ENCODE assay signal across 8 cellular contexts in genomic region chr19:48415395-48415794, GRCh38. TPM values are rescaled to one million over a fixed set of nuclear protein-coding genes. Genes with fewer than 3 reads are reported as not detected.
DNase-seq lines count a peak whose midpoint lies in the region; ATAC-seq and TF ChIP-seq lines count a peak whose summit lies in the region.

No MANE protein-coding gene starts in this region.

- CTCF ChIA-PET in AG04449 (lab: Yijun Ruan, JAX), result interaction anchor here (0.9 to 1.2 kb wide), 3 partner anchors 13 to 30 kb away, joined by 3 to 4 read pairs (median 3); no protein-coding TSS in a partner anchor
- CTCF ChIA-PET in MCF 10A (lab: Yijun Ruan, JAX), result no interaction called here

- peaks cover 0 to 65% of the 10 kb centered on the region in 2 donors for H3K27me3 ChIP-seq in left lung

- peaks cover 7% of the 10 kb centered on the region for H3K4me1 Mint-ChIP-seq in MCF 10A (ENCODE audit: insufficient read depth, unreplicated experiment)

- no peak overlapping the region for H3K27ac Mint-ChIP-seq in MCF 10A (ENCODE audit: low read depth, unreplicated experiment)

- no peaks in the 10 kb centered on the region for H3K9me3 Mint-ChIP-seq in MCF 10A (ENCODE audit: unreplicated experiment)

- no peaks in the 10 kb centered on the region for H3K36me3 ChIP-seq in left lung

- TF ChIP-seq CTCF in AG04449 (IDR thresholded peaks at IDR 0.05; ENCODE audit: insufficient read depth, low read length, missing control alignments), result no peak
- no peak for TF ChIP-seq CTCF in MCF 10A (IDR thresholded peaks at IDR 0.05; ENCODE audit: unreplicated experiment)
- no peak for TF ChIP-seq CTCF in left lung (IDR thresholded peaks at IDR 0.05)

- H3K4me1 ChIP-seq in left lung, result peaks cover 0 to 6% of the 10 kb centered on the region in 2 donors

- POLR2A ChIA-PET in AG04449 (lab: Yijun Ruan, JAX), result no interaction called here
- POLR2A ChIA-PET in MCF 10A (lab: Yijun Ruan, JAX), result no interaction called here

- peak; percentile 94 for ATAC-seq in left lung
- ATAC-seq in GM19023 (IDR thresholded peaks at IDR 0.05; ENCODE audit: unreplicated experiment), result no peak

- DNase-seq in AG04449 (ENCODE audit: low read depth, low spot score), result no peak
- peak; percentile 91 for DNase-seq in HT-29 (ENCODE audit: low spot score)
- DNase-seq in UCSD-AML1 (lab: John Stamatoyannopoulos, UW; ENCODE audit: unreplicated experiment), result peak; percentile 75
- peak; percentile 85 for DNase-seq in MCF 10A (ENCODE audit: unreplicated experiment)
- DNase-seq in left lung, result peak; percentile 90
- peak; percentile 55 to 69 for DNase-seq in stimulated activated CD8-positive, alpha-beta memory T cell treated with anti-CD3 and anti-CD28 coated beads, Interleukin-15, amount 100 ng/mL, for 48 hours (ENCODE audit: low read depth in 2 of 2)
- no peak for DNase-seq in COR-L47 (lab: John Stamatoyannopoulos, UW)

- H3K27me3 Mint-ChIP-seq in MCF 10A (ENCODE audit: insufficient read depth, unreplicated experiment), result no peaks in the 10 kb centered on the region

- peaks cover 5% of the 10 kb centered on the region for H3K36me3 Mint-ChIP-seq in MCF 10A (ENCODE audit: insufficient read depth, unreplicated experiment)

- no TSS peak for BruUV-seq in MCF 10A (replicated peaks; lab: Mats Ljungman, UMichigan)

- H3K9me3 ChIP-seq in left lung, result no peaks in the 10 kb centered on the region

- intact Hi-C loops in MCF 10A (cut with micrococcal nuclease) (no loop called here), left lung (cut with DNase I) (no loop called here)

- H3K4me3 ChIP-seq in AG04449 (ENCODE audit: low read depth, low read length) (peak overlapping the region; percentile 36), left lung (peak overlapping the region in 1 of 2 donors; percentile 28)

- H3K4me3 Mint-ChIP-seq in MCF 10A (ENCODE audit: unreplicated experiment), result no peak overlapping the region

- no peak overlapping the region for H3K27ac ChIP-seq in left lung

RNA-seq across cellular contexts. Expression of gene GRIN2D, which starts 21.9 kb away (rescaled TPM):
- total RNA-seq in HT-29 (2014; rRNA removed; shearing (Covaris generic)), result 10.7 and 12.6 TPM in 2 replicates
- 0.35 and 0.39 TPM in 2 replicates for total RNA-seq in MCF 10A (2022)
- total RNA-seq in left lung, result 1 to 10 TPM in 1 of 2 donors, under 1 TPM in 1; 0.94 to 1.3 TPM

RNA-seq across cellular contexts. Expression of gene KDELR1, which starts 24.0 kb away (rescaled TPM):
- 150 and 189 TPM in 2 replicates for total RNA-seq in HT-29 (2014; rRNA removed; shearing (Covaris generic))
- total RNA-seq in MCF 10A (2022), result 113 and 134 TPM in 2 replicates
- total RNA-seq in left lung, result 100 to 1,000 TPM; 171 to 187 TPM

RNA-seq across cellular contexts. Expression of gene GRWD1, which starts 30.4 kb away (rescaled TPM):
- 96.1 and 120 TPM in 2 replicates for total RNA-seq in HT-29 (2014; rRNA removed; shearing (Covaris generic))
- 45.1 and 55.8 TPM in 2 replicates for total RNA-seq in MCF 10A (2022)
- 10 to 100 TPM; 21.5 to 33.8 TPM for total RNA-seq in left lung

RNA-seq across cellular contexts. Expression of gene KCNJ14, which starts 40.0 kb away (rescaled TPM):
- 2.7 and 3.6 TPM in 2 replicates for total RNA-seq in HT-29 (2014; rRNA removed; shearing (Covaris generic))
- total RNA-seq in MCF 10A (2022) (1.6 and 2.7 TPM in 2 replicates), left lung (under 1 TPM; 0.52 to 0.61 TPM)

RNA-seq across cellular contexts. Expression of gene SYNGR4, which starts 51.2 kb away (rescaled TPM):
- 0.34 and 1.2 TPM in 2 replicates for total RNA-seq in HT-29 (2014; rRNA removed; shearing (Covaris generic))
- not detected in 2 replicates for total RNA-seq in MCF 10A (2022)
- total RNA-seq in left lung, result not detected

Comparison
In these comparisons a context has a peak if more than half of its experiments do, and no peak if none do; other contexts are left out.
1. DNase-seq: peak in HT-29 (single experiment), UCSD-AML1 (single experiment), MCF 10A (single experiment), left lung (2 of 2) and stimulated activated CD8-positive, alpha-beta memory T cell treated with anti-CD3 and anti-CD28 coated beads, Interleukin-15, amount 100 ng/mL, for 48 hours (2 of 2); none in AG04449 (single experiment) and COR-L47 (single experiment).